ENCODE assay signal across 27 cellular contexts in the genomic region with DNA sequence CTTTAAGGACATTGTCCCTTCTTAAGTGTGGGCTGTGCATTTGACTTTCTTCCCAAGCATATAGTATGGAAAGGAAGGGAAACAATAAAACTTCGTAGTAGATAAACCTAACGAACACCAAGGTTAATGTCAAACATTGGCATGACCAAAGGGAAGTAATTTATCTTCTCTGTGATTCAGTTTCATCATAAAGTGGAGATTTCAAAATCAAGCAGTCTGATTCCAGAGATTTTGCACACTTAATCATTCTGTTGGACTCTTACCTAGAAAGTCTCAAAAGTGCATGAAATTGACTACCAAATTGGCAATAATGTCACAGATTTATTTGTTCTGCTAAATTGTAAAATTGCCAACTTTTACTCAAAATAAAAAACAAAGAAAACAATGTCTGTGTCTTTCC.
"Had no signal": no experiment of that assay in that cellular context is flagged by ENCODE, and none has a peak within 500 bp of the region (broad histone marks: within the 10 kb centered on the region; RNA-seq: fewer than 3 reads in every experiment).

No MANE protein-coding gene starts in this region.

- H3K4me3 ChIP-seq: colonic mucosa, esophagus squamous epithelium, gastrocnemius medialis, hepatocyte, left lung, lower lobe of right lung, mucosa of descending colon had no signal

- H2AFZ ChIP-seq: hepatocyte had no signal

- H3K36me3 ChIP-seq: colonic mucosa, esophagus squamous epithelium, gastrocnemius medialis, left lung, lower lobe of right lung had no signal

- H3K4me2 ChIP-seq: hepatocyte had no signal

- H3K4me1 ChIP-seq: colonic mucosa, esophagus squamous epithelium, gastrocnemius medialis, left lung, lower lobe of right lung had no signal

- H3K27me3 ChIP-seq: colonic mucosa, esophagus squamous epithelium, gastrocnemius medialis, hepatocyte, left lung had no signal

- H3K79me2 ChIP-seq: hepatocyte had no signal

- ATAC-seq: effector memory CD8-positive, alpha-beta T cell; esophagus mucosa; gastrocnemius medialis; left lung; left ventricle myocardium superior; lower lobe of right lung; mucosa of descending colon had no signal

- FAIRE-seq: endometrium, kidney had no signal

- H3K9me3 ChIP-seq: colonic mucosa, esophagus squamous epithelium, gastrocnemius medialis, left lung, lower lobe of right lung, mucosa of descending colon had no signal

- DNase-seq: colonic mucosa; cortex of kidney; effector CD8-positive, alpha-beta T cell; effector memory CD8-positive, alpha-beta T cell; endodermal cell; erythroblast; esophagus squamous epithelium; foreskin fibroblast; foreskin melanocyte; gastrocnemius medialis; glutamatergic neuron; head of caudate nucleus; hypothalamus; immature natural killer cell; islet precursor cell; kidney; kidney glomerular epithelial cell; left lung; left ventricle myocardium superior; lower lobe of right lung; mesenchymal stem cell; mucosa of descending colon; naive B cell had no signal

- H3K27ac ChIP-seq: colonic mucosa, epithelial cell of prostate, esophagus squamous epithelium, gastrocnemius medialis, hepatocyte, left lung, lower lobe of right lung had no signal
